ENCODE assay signal across 8 cellular contexts in the genomic region with DNA sequence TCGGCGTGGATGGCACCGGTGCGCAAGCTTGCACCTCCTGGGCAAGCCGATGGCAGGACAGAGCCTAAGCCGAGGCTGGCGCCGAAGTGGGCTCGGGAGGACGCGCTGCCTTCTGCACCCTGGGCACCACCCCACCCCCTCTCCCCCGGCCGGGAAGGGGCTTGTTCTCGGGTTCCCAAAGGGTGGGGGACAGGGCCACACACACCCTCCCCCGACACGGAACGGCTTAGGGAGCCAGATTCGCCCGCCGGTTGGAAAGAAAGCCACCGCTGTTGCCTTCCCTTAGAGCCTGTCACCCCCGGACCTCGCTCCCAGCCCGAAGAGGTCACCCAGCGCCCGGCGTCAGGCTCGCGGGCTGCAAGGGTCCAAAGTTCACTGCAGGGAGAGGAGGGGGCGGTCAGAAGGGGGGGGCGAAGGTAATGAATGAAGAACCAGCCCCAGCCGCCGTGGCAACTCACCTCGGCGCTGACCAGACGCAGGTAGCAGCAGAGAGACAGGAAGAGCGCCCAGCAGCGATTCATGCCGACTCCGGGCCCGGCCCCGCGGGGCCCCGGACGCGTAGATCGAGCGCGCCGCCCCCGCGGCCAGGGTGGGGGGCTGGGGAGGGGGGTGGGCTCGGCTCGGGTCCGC. TPM values are rescaled to one million over a fixed set of nuclear protein-coding genes. Genes with fewer than 3 reads are reported as not detected.
DNase-seq lines count a peak whose midpoint lies in the region; ATAC-seq and TF ChIP-seq lines count a peak whose summit lies in the region.

No MANE protein-coding gene starts in this region.

- H3K36me3 ChIP-seq in neuron (ENCODE audit: insufficient read depth, low read length), result no peaks in the 10 kb centered on the region

- peak; percentile 59 for DNase-seq in Caki2 (ENCODE audit: low read depth)
- peak; percentile 59 for DNase-seq in RPMI8226
- peak; percentile 52 for DNase-seq in epithelial cell of esophagus (ENCODE audit: low read depth)
- no peak for DNase-seq in NCI-H2029 treated with DMSO at 0.1 percent for 48 hours (lab: John Stamatoyannopoulos, UW)
- DNase-seq in KBM-7, result no peak
- DNase-seq in DMS153 (lab: John Stamatoyannopoulos, UW), result no peak

- peaks cover 44% of the 10 kb centered on the region for H3K4me1 ChIP-seq in neuron (ENCODE audit: insufficient read depth, low read length)

- no peak overlapping the region for H2AFZ ChIP-seq in neuron (ENCODE audit: low read depth, low read length)

- H3K27me3 ChIP-seq in neuron (ENCODE audit: insufficient read depth, low read length), result peaks cover 39% of the 10 kb centered on the region

- H3K4me3 ChIP-seq in epithelial cell of esophagus (ENCODE audit: low read length) (peak overlapping the region; percentile 58), neuron (ENCODE audit: low read length) (peak overlapping the region; percentile 50)

- ATAC-seq in HG03196 (IDR thresholded peaks at IDR 0.05; ENCODE audit: unreplicated experiment), result no peak

- in situ Hi-C loops in Caki2 (cut with HindIII; ENCODE audit: low pct_unique_long_range_greater_than_20kb, low sequenced_read_pairs) (no loop called here), KBM-7 (cut with MboI; ENCODE audit: low pct_unique_long_range_greater_than_20kb, low sequenced_read_pairs) (no loop called here)

- TF ChIP-seq CTCF in epithelial cell of esophagus (IDR thresholded peaks at IDR 0.05; ENCODE audit: insufficient read depth, low read depth, low read length, missing control alignments), result no peak

- no peaks in the 10 kb centered on the region for H3K9me3 ChIP-seq in neuron (ENCODE audit: low read length)

RNA-seq across cellular contexts. Expression of gene PDGFB, which starts 1.2 kb away (rescaled TPM):
- total RNA-seq in Caki2 (2014; rRNA removed; shearing (Covaris generic); ENCODE audit: low replicate concordance), result 20.9 and 37.3 TPM in 2 replicates

Comparison
In these comparisons a context has a peak if more than half of its experiments do, and no peak if none do; other contexts are left out.
1. DNase-seq: peak in Caki2 (single experiment), RPMI8226 (single experiment) and epithelial cell of esophagus (single experiment); none in NCI-H2029 treated with DMSO at 0.1 percent for 48 hours (single experiment), KBM-7 (single experiment) and DMS153 (single experiment).